29 cellular contexts compared by ENCODE assay signal in genomic region chr2:98647636-98648035, GRCh38. TPM values are rescaled to one million over a fixed set of nuclear protein-coding genes. Genes with fewer than 3 reads are reported as not detected.
DNase-seq lines count a peak whose midpoint lies in the region; ATAC-seq and TF ChIP-seq lines count a peak whose summit lies in the region.
"Had no signal": no experiment of that assay in that cellular context is flagged by ENCODE, and none has a peak within 500 bp of the region (broad histone marks: within the 10 kb centered on the region; RNA-seq: fewer than 3 reads in every experiment).

No MANE protein-coding gene starts in this region.

- no TSS peak for BruUV-seq in PC-3 (replicated peaks; lab: Mats Ljungman, UMichigan)

- no peak overlapping the region for H3K4me2 ChIP-seq in PC-3 (ENCODE audit: low read length)
- H3K4me2 ChIP-seq: A549 had no signal

- CTCF ChIA-PET in PC-3 (lab: Charles Lee) = no interaction called here

- POLR2A ChIA-PET in PC-3 (lab: Charles Lee; ENCODE audit: unreplicated experiment) = no interaction called here

- H3K79me2 ChIP-seq in PC-3 (ENCODE audit: low read length) = no peaks in the 10 kb centered on the region

- no peaks in the 10 kb centered on the region for H3K36me3 ChIP-seq in PC-3 (ENCODE audit: low read depth, low read length)
- H3K36me3 ChIP-seq: BE2C, SJSA1, vagina had no signal

- no peaks in the 10 kb centered on the region for H3K27me3 ChIP-seq in PC-3 (ENCODE audit: low read length)
- H3K27me3 ChIP-seq: BE2C, pancreas, right atrium auricular region, testis, vagina had no signal

- intact Hi-C loops in PC-3 (cut with micrococcal nuclease) = loop anchor here (2.0 to 10.0 kb wide), 2 partner anchors 81 to 267 kb away; no protein-coding TSS in a partner anchor

- no peak overlapping the region for H3K4me3 Mint-ChIP-seq in activated naive CD8-positive, alpha-beta T cell
- no peak overlapping the region for H3K4me3 Mint-ChIP-seq in activated naive CD8-positive, alpha-beta T cell treated with anti-CD3 and anti-CD28 coated beads, Interleukin-2, amount 50 U/mL, for 24 hours
- H3K4me3 Mint-ChIP-seq: activated CD8-positive, alpha-beta memory T cell treated with anti-CD3 and anti-CD28 coated beads, Interleukin-2, amount 10 ng/mL, durations not matched to agents 7 days and 5 days had no signal

- TF ChIP-seq CTCF in PC-3 (conservative IDR thresholded peaks at IDR 0.05; ENCODE audit: low read depth, low read length) = no peak
- no peak for TF ChIP-seq CTCF in epithelial cell of esophagus (IDR thresholded peaks at IDR 0.05; ENCODE audit: insufficient read depth, low read depth, low read length, missing control alignments)

- H3K9me3 Mint-ChIP-seq in activated naive CD8-positive, alpha-beta T cell (ENCODE audit: low read depth) = no peaks in the 10 kb centered on the region
- H3K9me3 Mint-ChIP-seq in activated naive CD8-positive, alpha-beta T cell treated with anti-CD3 and anti-CD28 coated beads, Interleukin-2, amount 50 U/mL, for 24 hours = no peaks in the 10 kb centered on the region

- no peak overlapping the region for H3K4me3 ChIP-seq in PC-3 (ENCODE audit: low read length)
- H3K4me3 ChIP-seq in epithelial cell of esophagus (ENCODE audit: low read length) = no peak overlapping the region
- H3K4me3 ChIP-seq: A549, GM12878, pancreas, right atrium auricular region, SJSA1, testis, vagina had no signal

- peaks cover 46% of the 10 kb centered on the region for H3K4me1 Mint-ChIP-seq in activated naive CD8-positive, alpha-beta T cell (ENCODE audit: low read depth)
- H3K4me1 Mint-ChIP-seq in activated naive CD8-positive, alpha-beta T cell treated with anti-CD3 and anti-CD28 coated beads, Interleukin-2, amount 50 U/mL, for 24 hours = peaks cover 47% of the 10 kb centered on the region

- no peak overlapping the region for H3K9ac ChIP-seq in PC-3 (ENCODE audit: low read length)

- no peak for DNase-seq in activated naive CD8-positive, alpha-beta T cell treated with anti-CD3 and anti-CD28 coated beads, Interleukin-2, amount 50 U/mL, for 24 hours
- DNase-seq in PC-3 (peak; percentile 78), epithelial cell of esophagus (ENCODE audit: low read depth) (peak; percentile 70), renal cortical epithelial cell (ENCODE audit: low read depth) (peak; percentile 26), SIG-M5 treated with dmso at 0.1 percent for 504 hours (lab: John Stamatoyannopoulos, UW; ENCODE audit: unreplicated experiment) (no peak), middle frontal gyrus (ENCODE audit: extremely low spot score, low spot score) (no peak)
- DNase-seq in activated CD4-positive, alpha-beta T cell treated with anti-CD3 and anti-CD28 coated beads, Interleukin-2, amount 50 U/mL, for 1 hour = no peak
- DNase-seq: activated CD8-positive, alpha-beta memory T cell treated with anti-CD3 and anti-CD28 coated beads, Interleukin-2, amount 10 ng/mL, durations not matched to agents 7 days and 5 days; BE2C; cerebellar nuclear complex; COR-L47; DMS79; Karpas-422; NCI-H1694; NCI-H2171; NK-92 treated with Interleukin-12 subunit alpha and Interleukin-12 subunit beta, amount 100 ng/mL, for 24 hours; pancreas; stimulated activated CD4-positive, alpha-beta T cell treated with anti-CD3 and anti-CD28 coated beads, Interleukin-12 subunit alpha, Interleukin-12 subunit beta, amount 100 ng/mL, for 4 hours; stimulated activated CD4-positive, alpha-beta T cell treated with anti-CD3 and anti-CD28 coated beads, Interleukin-4, amount 100 ng/mL, for 4 hours; stimulated activated naive CD4-positive, alpha-beta T cell; T-helper 1 cell; testis had no signal

- no peaks in the 10 kb centered on the region for H3K4me1 ChIP-seq in PC-3 (ENCODE audit: insufficient read depth, low read length)
- H3K4me1 ChIP-seq: A549, BE2C, right atrium auricular region, SJSA1, testis, vagina had no signal

- no peaks in the 10 kb centered on the region for H3K9me3 ChIP-seq in PC-3 (ENCODE audit: low read length)
- H3K9me3 ChIP-seq: A549, BE2C, pancreas, right atrium auricular region, SJSA1, testis, vagina had no signal

- no peaks in the 10 kb centered on the region for H3K9me2 ChIP-seq in PC-3 (replicated peaks; ENCODE audit: low read length)

- H3K36me3 Mint-ChIP-seq in activated naive CD8-positive, alpha-beta T cell = peaks cover 20% of the 10 kb centered on the region
- H3K36me3 Mint-ChIP-seq in activated naive CD8-positive, alpha-beta T cell treated with anti-CD3 and anti-CD28 coated beads, Interleukin-2, amount 50 U/mL, for 24 hours (ENCODE audit: low read depth) = peaks cover 26% of the 10 kb centered on the region

- H4K20me1 ChIP-seq in PC-3 (ENCODE audit: low read length) = no peaks in the 10 kb centered on the region

- peak overlapping the region; percentile 51 for H3K27ac ChIP-seq in PC-3 (ENCODE audit: low read length)
- H3K27ac ChIP-seq: A549, pancreas, right atrium auricular region, SJSA1, testis, vagina had no signal

- no peak for ATAC-seq in activated naive CD8-positive, alpha-beta T cell treated with anti-CD3 and anti-CD28 coated beads, Interleukin-2, amount 50 U/mL, for 24 hours
- ATAC-seq in PC-3 = no peak
- ATAC-seq: A549; activated CD8-positive, alpha-beta memory T cell treated with anti-CD3 and anti-CD28 coated beads, Interleukin-2, amount 10 ng/mL, durations not matched to agents 7 days and 5 days; pancreas had no signal

- H3K27ac Mint-ChIP-seq in activated naive CD8-positive, alpha-beta T cell = peak overlapping the region; percentile 76
- no peak overlapping the region for H3K27ac Mint-ChIP-seq in activated naive CD8-positive, alpha-beta T cell treated with anti-CD3 and anti-CD28 coated beads, Interleukin-2, amount 50 U/mL, for 24 hours
- H3K27ac Mint-ChIP-seq: activated CD8-positive, alpha-beta memory T cell treated with anti-CD3 and anti-CD28 coated beads, Interleukin-2, amount 10 ng/mL, durations not matched to agents 7 days and 5 days; activated T-helper 2 cell treated with anti-CD3 and anti-CD28 coated beads, Interferon-gamma antibody, Interleukin-2, Interleukin-4, amounts not matched to agents 10 μg/mL and 5 μg/mL and 100 μg/mL, durations not matched to agents 14 hours and 24 hours and 36 hours had no signal

- H3F3A ChIP-seq in PC-3 (ENCODE audit: low read length, unreplicated experiment) = no peaks in the 10 kb centered on the region

- H3K27me3 Mint-ChIP-seq in activated naive CD8-positive, alpha-beta T cell = no peaks in the 10 kb centered on the region
- no peaks in the 10 kb centered on the region for H3K27me3 Mint-ChIP-seq in activated naive CD8-positive, alpha-beta T cell treated with anti-CD3 and anti-CD28 coated beads, Interleukin-2, amount 50 U/mL, for 24 hours
- H3K27me3 Mint-ChIP-seq: activated CD8-positive, alpha-beta memory T cell treated with anti-CD3 and anti-CD28 coated beads, Interleukin-2, amount 10 ng/mL, durations not matched to agents 7 days and 5 days had no signal

- no peak overlapping the region for H2AFZ ChIP-seq in PC-3 (ENCODE audit: low read length)

RNA-seq across cellular contexts. Expression of gene UNC50, which starts 39.2 kb away (rescaled TPM):
- total RNA-seq in PC-3 (2014; rRNA removed) (18.4 and 26.0 TPM in 2 replicates), renal cortical epithelial cell (42.5 and 68.1 TPM in 2 replicates)

RNA-seq across cellular contexts. Expression of gene COA5, which starts 39.3 kb away (rescaled TPM):
- total RNA-seq in PC-3 (2014; rRNA removed) (34.0 and 37.2 TPM in 2 replicates), renal cortical epithelial cell (24.7 and 51.8 TPM in 2 replicates)

Comparison
In these comparisons a context has a peak if more than half of its experiments do, and no peak if none do; other contexts are left out.
1. DNase-seq: peak in PC-3 (single experiment), epithelial cell of esophagus (single experiment) and renal cortical epithelial cell (single experiment); none in activated naive CD8-positive, alpha-beta T cell treated with anti-CD3 and anti-CD28 coated beads, Interleukin-2, amount 50 U/mL, for 24 hours (single experiment), activated CD4-positive, alpha-beta T cell treated with anti-CD3 and anti-CD28 coated beads, Interleukin-2, amount 50 U/mL, for 1 hour (single experiment), SIG-M5 treated with dmso at 0.1 percent for 504 hours (single experiment) and middle frontal gyrus (single experiment).